In genomic region chr5:41368158-41368557, GRCh38 we compare ENCODE assay signal across 16 cellular contexts.
"Had no signal": no experiment of that assay in that cellular context is flagged by ENCODE, and none has a peak within 500 bp of the region (broad histone marks: within the 10 kb centered on the region; RNA-seq: fewer than 3 reads in every experiment).

No MANE protein-coding gene starts in this region.

- H3K4me3 Mint-ChIP-seq: activated naive CD8-positive, alpha-beta T cell treated with anti-CD3 and anti-CD28 coated beads, Interleukin-2, amount 50 U/mL, for 24 hours; activated T-helper 1 cell treated with anti-CD3 and anti-CD28 coated beads, Interleukin-12 subunit alpha, Interleukin-12 subunit beta, Interleukin-2, Interleukin-4 antibody, amounts not matched to agents 30 ng/mL and 10 ng/mL and 1 ng/mL, durations not matched to agents 14 hours and 24 hours and 36 hours; central memory CD8-positive, alpha-beta T cell; neural crest cell; stimulated activated naive CD8-positive, alpha-beta T cell treated with anti-CD3 and anti-CD28 coated beads, Interleukin-15, amount 100 ng/mL, for 72 hours; T-helper 1 cell treated with Interleukin-12 subunit alpha and Interleukin-12 subunit beta and Interleukin-4 antibody, amounts not matched to agents 30 μg/mL and 1 μg/mL, for 36 hours had no signal

- DNase-seq: activated CD4-positive, alpha-beta T cell treated with anti-CD3 and anti-CD28 coated beads for 4 hours; activated naive CD4-positive, alpha-beta T cell treated with Interleukin-2 at 50 U/mL for 16 hours; activated naive CD8-positive, alpha-beta T cell treated with anti-CD3 and anti-CD28 coated beads, Interleukin-2, amount 50 U/mL, for 24 hours; dermis blood vessel endothelial cell; erythroblast; foreskin melanocyte; head of caudate nucleus; islet precursor cell; ovary; stimulated activated CD4-positive, alpha-beta T cell treated with anti-CD3 and anti-CD28 coated beads, Interleukin-4, amount 100 ng/mL, for 4 hours; stimulated activated naive CD8-positive, alpha-beta T cell treated with anti-CD3 and anti-CD28 coated beads, Interleukin-15, amount 100 ng/mL, for 72 hours; testis had no signal

- H3K4me1 Mint-ChIP-seq: activated naive CD8-positive, alpha-beta T cell treated with anti-CD3 and anti-CD28 coated beads, Interleukin-2, amount 50 U/mL, for 24 hours; central memory CD8-positive, alpha-beta T cell; neural crest cell; stimulated activated naive CD8-positive, alpha-beta T cell treated with anti-CD3 and anti-CD28 coated beads, Interleukin-15, amount 100 ng/mL, for 72 hours had no signal

- H3K27ac Mint-ChIP-seq: activated naive CD8-positive, alpha-beta T cell treated with anti-CD3 and anti-CD28 coated beads, Interleukin-2, amount 50 U/mL, for 24 hours; activated T-helper 1 cell treated with anti-CD3 and anti-CD28 coated beads, Interleukin-12 subunit alpha, Interleukin-12 subunit beta, Interleukin-2, Interleukin-4 antibody, amounts not matched to agents 30 ng/mL and 10 ng/mL and 1 ng/mL, durations not matched to agents 14 hours and 24 hours and 36 hours; T-helper 1 cell treated with Interleukin-12 subunit alpha and Interleukin-12 subunit beta and Interleukin-4 antibody, amounts not matched to agents 30 μg/mL and 1 μg/mL, for 36 hours had no signal

- H3K36me3 ChIP-seq: ovary had no signal

- ATAC-seq: activated naive CD8-positive, alpha-beta T cell treated with anti-CD3 and anti-CD28 coated beads, Interleukin-2, amount 50 U/mL, for 24 hours; stimulated activated naive CD8-positive, alpha-beta T cell treated with anti-CD3 and anti-CD28 coated beads, Interleukin-15, amount 100 ng/mL, for 72 hours had no signal

- H3K9me3 ChIP-seq: ovary, testis had no signal

- H3K4me1 ChIP-seq: testis had no signal

- H3K27me3 ChIP-seq: ovary, testis had no signal

- H3K9me3 Mint-ChIP-seq: activated naive CD8-positive, alpha-beta T cell treated with anti-CD3 and anti-CD28 coated beads, Interleukin-2, amount 50 U/mL, for 24 hours; central memory CD8-positive, alpha-beta T cell; neural crest cell; stimulated activated naive CD8-positive, alpha-beta T cell treated with anti-CD3 and anti-CD28 coated beads, Interleukin-15, amount 100 ng/mL, for 72 hours; T-helper 1 cell treated with Interleukin-12 subunit alpha and Interleukin-12 subunit beta and Interleukin-4 antibody, amounts not matched to agents 30 μg/mL and 1 μg/mL, for 36 hours had no signal

- H3K27me3 Mint-ChIP-seq: central memory CD8-positive, alpha-beta T cell; stimulated activated naive CD8-positive, alpha-beta T cell treated with anti-CD3 and anti-CD28 coated beads, Interleukin-15, amount 100 ng/mL, for 72 hours had no signal

- H3K4me3 ChIP-seq: ovary, testis had no signal

- H3K27ac ChIP-seq: ovary, testis had no signal
